1 cellular context compared by ENCODE assay signal in genomic region chr2:179272406-179273192, GRCh38.
TF ChIP-seq lines count a peak whose summit lies in the region.

No MANE protein-coding gene starts in this region.

TF ChIP-seq in HepG2, 621 proteins besides CTCF, POLR2A, EP300 and RAD21 (continued from another document):
- peak; percentile 95 for TF ChIP-seq HOMEZ (CRISPR knock-in tag; IDR thresholded peaks at IDR 0.05; ENCODE audit: low read depth)
- TF ChIP-seq SNAPC2 (CRISPR knock-in tag; IDR thresholded peaks at IDR 0.05), result no peak
- TF ChIP-seq ZNF713 (CRISPR knock-in tag; IDR thresholded peaks at IDR 0.05), result no peak
- TF ChIP-seq SAP130 (CRISPR knock-in tag; IDR thresholded peaks at IDR 0.05; ENCODE audit: low read depth), result peak; percentile 88
- TF ChIP-seq MTERF4 (CRISPR knock-in tag; IDR thresholded peaks at IDR 0.05), result no peak
- peak; percentile 83 for TF ChIP-seq ZGPAT (CRISPR knock-in tag; IDR thresholded peaks at IDR 0.05)
- TF ChIP-seq MBD4 (IDR thresholded peaks at IDR 0.05; ENCODE audit: borderline replicate concordance, low read length), result peak; percentile 57; the same call in 1 of the 2 replicates
- peak; percentile 56 for TF ChIP-seq SIX4 (CRISPR knock-in tag; IDR thresholded peaks at IDR 0.05)
- TF ChIP-seq FOSL2 (CRISPR knock-in tag; IDR thresholded peaks at IDR 0.05), result peak; percentile 37; the same call in 1 of the 2 replicates
- TF ChIP-seq RXRA (CRISPR knock-in tag; IDR thresholded peaks at IDR 0.05), result no peak
- peak; percentile 30; the same call in 1 of the 2 replicates for TF ChIP-seq ZBTB20 (CRISPR knock-in tag; IDR thresholded peaks at IDR 0.05; ENCODE audit: borderline replicate concordance, low read depth)
- no peak for TF ChIP-seq ARHGAP35 (CRISPR knock-in tag; IDR thresholded peaks at IDR 0.05; ENCODE audit: borderline replicate concordance)
- TF ChIP-seq GATAD1 (CRISPR knock-in tag; IDR thresholded peaks at IDR 0.05), result peak; percentile 10; the same call in 1 of the 2 replicates
- TF ChIP-seq HDAC2 (CRISPR knock-in tag; IDR thresholded peaks at IDR 0.05), result peak; percentile 91; the same call in 1 of the 2 replicates
- no peak for TF ChIP-seq ZBTB7A (CRISPR knock-in tag; IDR thresholded peaks at IDR 0.05)
- TF ChIP-seq PAWR (CRISPR knock-in tag; IDR thresholded peaks at IDR 0.05; ENCODE audit: borderline replicate concordance), result no peak
- TF ChIP-seq ZNF414 (CRISPR knock-in tag; IDR thresholded peaks at IDR 0.05), result no peak; the same call in 1 of the 2 replicates
- peak in 1 of 2 experiments; percentile 80; a peak in 1 of 4 replicates for TF ChIP-seq KLF16 (CRISPR knock-in tag; IDR thresholded peaks at IDR 0.05)
- TF ChIP-seq CC2D1A (CRISPR knock-in tag; IDR thresholded peaks at IDR 0.05), result no peak
- TF ChIP-seq ASH2L (IDR thresholded peaks at IDR 0.05; ENCODE audit: insufficient read length, low read depth, low read length), result peak; percentile 94
- TF ChIP-seq ZNF563 (CRISPR knock-in tag; IDR thresholded peaks at IDR 0.05), result no peak
- no peak for TF ChIP-seq BCLAF1 (IDR thresholded peaks at IDR 0.05)
- TF ChIP-seq ZBTB44 (CRISPR knock-in tag; IDR thresholded peaks at IDR 0.05), result no peak
- no peak for TF ChIP-seq ISX (CRISPR knock-in tag; conservative IDR thresholded peaks at IDR 0.05)
- TF ChIP-seq NFATC3 (CRISPR knock-in tag; IDR thresholded peaks at IDR 0.05), result no peak
- TF ChIP-seq ARID2 (CRISPR knock-in tag; IDR thresholded peaks at IDR 0.05; ENCODE audit: borderline replicate concordance), result no peak
- TF ChIP-seq ZNF205 (CRISPR knock-in tag; IDR thresholded peaks at IDR 0.05), result peak; percentile 57; the same call in 1 of the 2 replicates
- TF ChIP-seq GATA4 (IDR thresholded peaks at IDR 0.05; ENCODE audit: borderline replicate concordance, low read depth), result peak; percentile 93; the same call in 1 of the 2 replicates
- TF ChIP-seq ZNF800 (CRISPR knock-in tag; IDR thresholded peaks at IDR 0.05), result 0 out of 2 replicates have a peak, but pooled peaks have one; percentile 61
- TF ChIP-seq ZNF607 (CRISPR knock-in tag; IDR thresholded peaks at IDR 0.05; ENCODE audit: borderline replicate concordance), result no peak; the same call in 1 of the 2 replicates
- peak; percentile 55 for TF ChIP-seq CEBPG (CRISPR knock-in tag; IDR thresholded peaks at IDR 0.05)
- TF ChIP-seq ZNF556 (CRISPR knock-in tag; IDR thresholded peaks at IDR 0.05; ENCODE audit: borderline replicate concordance), result no peak
- TF ChIP-seq ZNF362 (CRISPR knock-in tag; IDR thresholded peaks at IDR 0.05; ENCODE audit: borderline replicate concordance), result no peak
- 0 out of 2 replicates have a peak, but pooled peaks have one; percentile 35 for TF ChIP-seq HNF1B (CRISPR knock-in tag; IDR thresholded peaks at IDR 0.05)
- no peak for TF ChIP-seq HES4 (CRISPR knock-in tag; IDR thresholded peaks at IDR 0.05; ENCODE audit: borderline replicate concordance)
- TF ChIP-seq ZFP62 (CRISPR knock-in tag; IDR thresholded peaks at IDR 0.05), result no peak
- TF ChIP-seq GTF3A (CRISPR knock-in tag; conservative IDR thresholded peaks at IDR 0.05), result no peak
- peak; percentile 39; the same call in 1 of the 2 replicates for TF ChIP-seq MXD4 (CRISPR knock-in tag; IDR thresholded peaks at IDR 0.05)
